Comparison of ENCODE assay signal across 19 cellular contexts in genomic region chr1:15622707-15623373, GRCh38. TPM values are rescaled to one million over a fixed set of nuclear protein-coding genes. Genes with fewer than 3 reads are reported as not detected.
DNase-seq lines count a peak whose midpoint lies in the region; ATAC-seq lines count a peak whose summit lies in the region.
"Had no signal": no experiment of that assay in that cellular context is flagged by ENCODE, and none has a peak within 500 bp of the region (broad histone marks: within the 10 kb centered on the region; RNA-seq: fewer than 3 reads in every experiment).

No MANE protein-coding gene starts in this region.

- peaks cover 82% of the 10 kb centered on the region for H3K36me3 Mint-ChIP-seq in activated T-cell treated with anti-CD3 and anti-CD28 coated beads, Interleukin-2, amount 50 U/mL, for 24 hours (ENCODE audit: low read depth)
- H3K36me3 Mint-ChIP-seq in activated T-cell treated with anti-CD3 and anti-CD28 coated beads, Interleukin-2, amount 50 U/mL, for 4 hours (ENCODE audit: insufficient read depth), result peaks cover 20% of the 10 kb centered on the region
- H3K36me3 Mint-ChIP-seq in immature natural killer cell, result peaks cover 3 to 7% (median 3%) of the 10 kb centered on the region in 3 donors
- peaks cover 59% of the 10 kb centered on the region for H3K36me3 Mint-ChIP-seq in stimulated activated effector memory CD8-positive, alpha-beta T cell treated with anti-CD3 and anti-CD28 coated beads, Interleukin-12 subunit alpha, Interleukin-12 subunit beta, amount 100 ng/mL, for 72 hours

- H3K27ac Mint-ChIP-seq in activated T-cell treated with anti-CD3 and anti-CD28 coated beads, Interleukin-2, amount 50 U/mL, for 24 hours, result peak overlapping the region; percentile 18
- peak overlapping the region in 4 of 6 donors; percentile 3 to 55 (median 14) for H3K27ac Mint-ChIP-seq in immature natural killer cell
- H3K27ac Mint-ChIP-seq in stimulated activated effector memory CD8-positive, alpha-beta T cell treated with anti-CD3 and anti-CD28 coated beads, Interleukin-12 subunit alpha, Interleukin-12 subunit beta, amount 100 ng/mL, for 72 hours, result peak overlapping the region; percentile 16
- H3K27ac Mint-ChIP-seq: stimulated activated memory B cell treated with anti-CD40 and anti-IgM and Interleukin-4, amounts not matched to agents 10 μg/mL and 1 μg/mL and 100 μg/mL, for 72 hours had no signal

- no peak for ATAC-seq in activated T-cell treated with anti-CD3 and anti-CD28 coated beads, Interleukin-2, amount 50 U/mL, for 4 hours
- no peak for ATAC-seq in stimulated activated effector memory CD8-positive, alpha-beta T cell treated with anti-CD3 and anti-CD28 coated beads, Interleukin-12 subunit alpha, Interleukin-12 subunit beta, amount 100 ng/mL, for 72 hours
- ATAC-seq: Panc1; SK-N-SH treated with all-trans-retinoic acid at 6 μM for 48 hours; stimulated activated memory B cell treated with anti-CD40 and anti-IgM and Interleukin-4, amounts not matched to agents 10 μg/mL and 1 μg/mL and 100 μg/mL, for 72 hours had no signal

- DNase-seq in activated T-cell treated with anti-CD3 and anti-CD28 coated beads, Interleukin-2, amount 50 U/mL, for 24 hours, result no peak
- no peak for DNase-seq in activated T-cell treated with anti-CD3 and anti-CD28 coated beads, Interleukin-2, amount 50 U/mL, for 4 hours
- DNase-seq in OCI-M1 (lab: John Stamatoyannopoulos, UW), result peak; percentile 64
- no peak for DNase-seq in immature natural killer cell
- DNase-seq in stimulated activated effector memory CD8-positive, alpha-beta T cell treated with anti-CD3 and anti-CD28 coated beads, Interleukin-12 subunit alpha, Interleukin-12 subunit beta, amount 100 ng/mL, for 72 hours (ENCODE audit: low spot score in 2 of 2), result no peak
- DNase-seq in activated effector memory CD4-positive, alpha-beta T cell treated with Interleukin-2 at 50 U/mL for 16 hours, result no peak
- DNase-seq in activated CD8-positive, alpha-beta memory T cell treated with anti-CD3 and anti-CD28 coated beads, Interleukin-2, amount 50 U/mL, for 48 hours, result no peak
- DNase-seq in COR-L47 (lab: John Stamatoyannopoulos, UW), result no peak
- DNase-seq: activated gamma-delta T cell treated with Interleukin-2 at 50 U/mL for 16 hours, brain microvascular endothelial cell, dermis blood vessel endothelial cell, head of caudate nucleus, islet precursor cell, KBM-7, NCI-H2081, NCI-H524 treated with DMSO at 0.1 percent for 48 hours had no signal

- no peaks in the 10 kb centered on the region for H3K27me3 Mint-ChIP-seq in activated T-cell treated with anti-CD3 and anti-CD28 coated beads, Interleukin-2, amount 50 U/mL, for 24 hours
- no peaks in the 10 kb centered on the region for H3K27me3 Mint-ChIP-seq in activated T-cell treated with anti-CD3 and anti-CD28 coated beads, Interleukin-2, amount 50 U/mL, for 4 hours (ENCODE audit: low read depth)
- peaks cover 0 to 7% (median 0%) of the 10 kb centered on the region in 3 donors for H3K27me3 Mint-ChIP-seq in immature natural killer cell (ENCODE audit: low read depth in 3 of 3)
- H3K27me3 Mint-ChIP-seq: stimulated activated memory B cell treated with anti-CD40 and anti-IgM and Interleukin-4, amounts not matched to agents 10 μg/mL and 1 μg/mL and 100 μg/mL, for 72 hours had no signal

- H3K4me3 Mint-ChIP-seq in activated T-cell treated with anti-CD3 and anti-CD28 coated beads, Interleukin-2, amount 50 U/mL, for 24 hours, result no peak overlapping the region
- H3K4me3 Mint-ChIP-seq in activated T-cell treated with anti-CD3 and anti-CD28 coated beads, Interleukin-2, amount 50 U/mL, for 4 hours, result no peak overlapping the region
- no peak overlapping the region for H3K4me3 Mint-ChIP-seq in immature natural killer cell
- H3K4me3 Mint-ChIP-seq in stimulated activated effector memory CD8-positive, alpha-beta T cell treated with anti-CD3 and anti-CD28 coated beads, Interleukin-12 subunit alpha, Interleukin-12 subunit beta, amount 100 ng/mL, for 72 hours, result no peak overlapping the region
- H3K4me3 Mint-ChIP-seq: stimulated activated memory B cell treated with anti-CD40 and anti-IgM and Interleukin-4, amounts not matched to agents 10 μg/mL and 1 μg/mL and 100 μg/mL, for 72 hours had no signal

- H3K4me1 Mint-ChIP-seq in activated T-cell treated with anti-CD3 and anti-CD28 coated beads, Interleukin-2, amount 50 U/mL, for 24 hours (ENCODE audit: low read depth), result peaks cover 78% of the 10 kb centered on the region
- H3K4me1 Mint-ChIP-seq in activated T-cell treated with anti-CD3 and anti-CD28 coated beads, Interleukin-2, amount 50 U/mL, for 4 hours (ENCODE audit: low read depth), result peaks cover 71% of the 10 kb centered on the region
- H3K4me1 Mint-ChIP-seq in immature natural killer cell, result peaks cover 47 to 85% of the 10 kb centered on the region in 2 donors
- H3K4me1 Mint-ChIP-seq in stimulated activated effector memory CD8-positive, alpha-beta T cell treated with anti-CD3 and anti-CD28 coated beads, Interleukin-12 subunit alpha, Interleukin-12 subunit beta, amount 100 ng/mL, for 72 hours, result peaks cover 59% of the 10 kb centered on the region

- H3K9me3 Mint-ChIP-seq in activated T-cell treated with anti-CD3 and anti-CD28 coated beads, Interleukin-2, amount 50 U/mL, for 24 hours, result no peaks in the 10 kb centered on the region
- no peaks in the 10 kb centered on the region for H3K9me3 Mint-ChIP-seq in activated T-cell treated with anti-CD3 and anti-CD28 coated beads, Interleukin-2, amount 50 U/mL, for 4 hours
- H3K9me3 Mint-ChIP-seq in immature natural killer cell, result peaks cover 0 to 1% (median 0%) of the 10 kb centered on the region in 6 donors
- no peaks in the 10 kb centered on the region for H3K9me3 Mint-ChIP-seq in stimulated activated effector memory CD8-positive, alpha-beta T cell treated with anti-CD3 and anti-CD28 coated beads, Interleukin-12 subunit alpha, Interleukin-12 subunit beta, amount 100 ng/mL, for 72 hours
- H3K9me3 Mint-ChIP-seq: stimulated activated memory B cell treated with anti-CD40 and anti-IgM and Interleukin-4, amounts not matched to agents 10 μg/mL and 1 μg/mL and 100 μg/mL, for 72 hours had no signal

RNA-seq across cellular contexts. Expression of gene DDI2, which starts 5.6 kb away (rescaled TPM):
- 10 to 100 TPM; 50.1 to 65.4 (median 58.2) TPM for total RNA-seq in activated T-cell treated with anti-CD3 and anti-CD28 coated beads, Interleukin-2, amount 50 U/mL, for 4 hours
- polyA plus RNA-seq in immature natural killer cell, result 1 to 10 TPM; 1.9 to 5.2 (median 3.3) TPM

RNA-seq across cellular contexts. Expression of gene AGMAT, which starts 38.0 kb away (rescaled TPM):
- 10 to 100 TPM; 21.2 to 23.1 (median 22.8) TPM for total RNA-seq in activated T-cell treated with anti-CD3 and anti-CD28 coated beads, Interleukin-2, amount 50 U/mL, for 4 hours
- polyA plus RNA-seq in immature natural killer cell, result under 1 TPM in 2 of 3 donors, not detected in 1; 0.39 to 0.64 TPM
